In the genomic region with DNA sequence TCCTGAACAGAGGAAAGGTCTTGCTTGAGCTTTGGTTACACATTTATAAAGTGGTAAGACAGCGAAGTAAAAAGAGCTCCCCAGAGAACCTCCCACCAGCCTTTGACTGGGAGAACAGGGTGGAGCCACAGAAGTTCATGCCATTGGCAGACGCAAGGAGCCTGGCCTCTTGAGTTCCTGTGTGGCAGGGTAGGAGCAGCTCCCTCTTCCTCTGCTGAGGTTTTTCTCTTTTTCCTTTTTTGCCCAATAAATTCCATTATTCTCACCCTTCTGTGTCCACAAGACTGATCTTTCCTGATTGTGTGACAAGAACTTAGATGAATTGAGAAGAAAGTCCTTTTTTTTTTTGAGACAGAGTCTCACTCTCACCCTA, we compare ENCODE assay signal across 2 cellular contexts.
TF ChIP-seq lines count a peak whose summit lies in the region.

No MANE protein-coding gene starts in this region.

TF ChIP-seq in liver, 16 proteins besides CTCF, POLR2A, EP300 and RAD21:
- TF ChIP-seq YY1 (IDR thresholded peaks at IDR 0.05) (no peak), JUND (IDR thresholded peaks at IDR 0.05) (no peak), FOXA2 (IDR thresholded peaks at IDR 0.05) (no peak), HNF4G (IDR thresholded peaks at IDR 0.05) (no peak), TAF1 (conservative IDR thresholded peaks at IDR 0.05) (peak; percentile 26), SP1 (IDR thresholded peaks at IDR 0.05) (peak; percentile 8), HNF4A (conservative IDR thresholded peaks at IDR 0.05) (peak in 1 of 2 donors; percentile 13)

TF ChIP-seq in HepG2, 621 proteins besides CTCF, POLR2A, EP300 and RAD21:
- no peak for TF ChIP-seq NFYC (CRISPR knock-in tag; IDR thresholded peaks at IDR 0.05)
- TF ChIP-seq ZNF605 (CRISPR knock-in tag; IDR thresholded peaks at IDR 0.05) = no peak
- TF ChIP-seq JUNB (CRISPR knock-in tag; IDR thresholded peaks at IDR 0.05; ENCODE audit: borderline replicate concordance) = no peak
- TF ChIP-seq, protein P1, sequence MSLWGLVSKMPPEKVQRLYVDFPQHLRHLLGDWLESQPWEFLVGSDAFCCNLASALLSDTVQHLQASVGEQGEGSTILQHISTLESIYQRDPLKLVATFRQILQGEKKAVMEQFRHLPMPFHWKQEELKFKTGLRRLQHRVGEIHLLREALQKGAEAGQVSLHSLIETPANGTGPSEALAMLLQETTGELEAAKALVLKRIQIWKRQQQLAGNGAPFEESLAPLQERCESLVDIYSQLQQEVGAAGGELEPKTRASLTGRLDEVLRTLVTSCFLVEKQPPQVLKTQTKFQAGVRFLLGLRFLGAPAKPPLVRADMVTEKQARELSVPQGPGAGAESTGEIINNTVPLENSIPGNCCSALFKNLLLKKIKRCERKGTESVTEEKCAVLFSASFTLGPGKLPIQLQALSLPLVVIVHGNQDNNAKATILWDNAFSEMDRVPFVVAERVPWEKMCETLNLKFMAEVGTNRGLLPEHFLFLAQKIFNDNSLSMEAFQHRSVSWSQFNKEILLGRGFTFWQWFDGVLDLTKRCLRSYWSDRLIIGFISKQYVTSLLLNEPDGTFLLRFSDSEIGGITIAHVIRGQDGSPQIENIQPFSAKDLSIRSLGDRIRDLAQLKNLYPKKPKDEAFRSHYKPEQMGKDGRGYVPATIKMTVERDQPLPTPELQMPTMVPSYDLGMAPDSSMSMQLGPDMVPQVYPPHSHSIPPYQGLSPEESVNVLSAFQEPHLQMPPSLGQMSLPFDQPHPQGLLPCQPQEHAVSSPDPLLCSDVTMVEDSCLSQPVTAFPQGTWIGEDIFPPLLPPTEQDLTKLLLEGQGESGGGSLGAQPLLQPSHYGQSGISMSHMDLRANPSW (CRISPR knock-in tag; IDR thresholded peaks at IDR 0.05; ENCODE audit: borderline replicate concordance) = no peak
- no peak for TF ChIP-seq SIN3A (IDR thresholded peaks at IDR 0.05; ENCODE audit: borderline replicate concordance, low read depth, low read length)
- TF ChIP-seq ELF3 (CRISPR knock-in tag; IDR thresholded peaks at IDR 0.05) = no peak
- no peak for TF ChIP-seq ZC3H4 (CRISPR knock-in tag; IDR thresholded peaks at IDR 0.05; ENCODE audit: borderline replicate concordance)
- no peak for TF ChIP-seq NCOA1 (CRISPR knock-in tag; IDR thresholded peaks at IDR 0.05)
- no peak for TF ChIP-seq KDM4B (CRISPR knock-in tag; IDR thresholded peaks at IDR 0.05)
- TF ChIP-seq MBD4 (IDR thresholded peaks at IDR 0.05; ENCODE audit: borderline replicate concordance, low read length) = no peak
- no peak for TF ChIP-seq ZNF101 (CRISPR knock-in tag; IDR thresholded peaks at IDR 0.05; ENCODE audit: borderline replicate concordance, low read depth)
- no peak for TF ChIP-seq KMT2B (CRISPR knock-in tag; IDR thresholded peaks at IDR 0.05)
- TF ChIP-seq, protein P2, sequence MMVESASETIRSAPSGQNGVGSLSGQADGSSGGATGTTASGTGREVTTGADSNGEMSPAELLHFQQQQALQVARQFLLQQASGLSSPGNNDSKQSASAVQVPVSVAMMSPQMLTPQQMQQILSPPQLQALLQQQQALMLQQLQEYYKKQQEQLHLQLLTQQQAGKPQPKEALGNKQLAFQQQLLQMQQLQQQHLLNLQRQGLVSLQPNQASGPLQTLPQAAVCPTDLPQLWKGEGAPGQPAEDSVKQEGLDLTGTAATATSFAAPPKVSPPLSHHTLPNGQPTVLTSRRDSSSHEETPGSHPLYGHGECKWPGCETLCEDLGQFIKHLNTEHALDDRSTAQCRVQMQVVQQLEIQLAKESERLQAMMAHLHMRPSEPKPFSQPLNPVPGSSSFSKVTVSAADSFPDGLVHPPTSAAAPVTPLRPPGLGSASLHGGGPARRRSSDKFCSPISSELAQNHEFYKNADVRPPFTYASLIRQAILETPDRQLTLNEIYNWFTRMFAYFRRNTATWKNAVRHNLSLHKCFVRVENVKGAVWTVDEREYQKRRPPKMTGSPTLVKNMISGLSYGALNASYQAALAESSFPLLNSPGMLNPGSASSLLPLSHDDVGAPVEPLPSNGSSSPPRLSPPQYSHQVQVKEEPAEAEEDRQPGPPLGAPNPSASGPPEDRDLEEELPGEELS (CRISPR knock-in tag; IDR thresholded peaks at IDR 0.05) = no peak
- TF ChIP-seq, protein P3, sequence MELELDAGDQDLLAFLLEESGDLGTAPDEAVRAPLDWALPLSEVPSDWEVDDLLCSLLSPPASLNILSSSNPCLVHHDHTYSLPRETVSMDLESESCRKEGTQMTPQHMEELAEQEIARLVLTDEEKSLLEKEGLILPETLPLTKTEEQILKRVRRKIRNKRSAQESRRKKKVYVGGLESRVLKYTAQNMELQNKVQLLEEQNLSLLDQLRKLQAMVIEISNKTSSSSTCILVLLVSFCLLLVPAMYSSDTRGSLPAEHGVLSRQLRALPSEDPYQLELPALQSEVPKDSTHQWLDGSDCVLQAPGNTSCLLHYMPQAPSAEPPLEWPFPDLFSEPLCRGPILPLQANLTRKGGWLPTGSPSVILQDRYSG (CRISPR knock-in tag; IDR thresholded peaks at IDR 0.05) = no peak
- no peak for TF ChIP-seq ZNF136 (CRISPR knock-in tag; IDR thresholded peaks at IDR 0.05; ENCODE audit: low read depth)
- no peak for TF ChIP-seq HMGA1 (CRISPR knock-in tag; conservative IDR thresholded peaks at IDR 0.05)
